ENCODE assay signal across 16 cellular contexts in the genomic region with DNA sequence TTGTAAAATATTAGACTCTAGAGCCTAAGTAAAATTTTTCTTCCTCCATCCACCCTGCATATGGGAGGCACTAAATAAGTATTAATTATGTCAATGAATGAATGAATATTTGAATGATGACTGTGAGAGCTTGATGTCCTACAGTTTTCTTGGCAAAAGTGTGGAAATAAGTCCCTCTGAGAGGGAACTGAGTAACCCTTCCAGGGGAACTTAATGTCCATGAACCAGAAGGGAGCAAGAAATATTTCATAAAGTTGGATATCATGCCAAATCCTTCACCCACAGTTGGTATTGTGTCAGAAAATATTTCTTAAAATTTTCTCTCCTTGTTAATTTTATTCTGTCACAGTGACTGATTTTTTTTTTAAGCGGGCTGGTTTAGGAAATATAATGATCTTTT.
"Had no signal": no experiment of that assay in that cellular context is flagged by ENCODE, and none has a peak within 500 bp of the region (broad histone marks: within the 10 kb centered on the region; RNA-seq: fewer than 3 reads in every experiment).

No MANE protein-coding gene starts in this region.

- H3K27me3 Mint-ChIP-seq: activated CD4-positive, alpha-beta memory T cell treated with anti-CD3 and anti-CD28 coated beads, Interleukin-2, amount 10 ng/mL, durations not matched to agents 7 days and 5 days; activated T-cell treated with anti-CD3 and anti-CD28 coated beads, Interleukin-2, amount 50 U/mL, for 24 hours; brain; stimulated activated naive CD8-positive, alpha-beta T cell treated with anti-CD3 and anti-CD28 coated beads, Interleukin-15, Interleukin-2, amounts not matched to agents 100 ng/mL and 50 ng/mL, for 24 hours had no signal

- H3K9me3 ChIP-seq: pancreas had no signal

- H3K4me1 Mint-ChIP-seq: activated CD4-positive, alpha-beta memory T cell treated with anti-CD3 and anti-CD28 coated beads, Interleukin-2, amount 10 ng/mL, durations not matched to agents 7 days and 5 days had no signal

- ATAC-seq: left colon, pancreas, SK-N-SH treated with all-trans-retinoic acid at 6 μM for 48 hours had no signal

- H3K4me3 ChIP-seq: pancreas had no signal

- H3K4me3 Mint-ChIP-seq: activated CD4-positive, alpha-beta memory T cell treated with anti-CD3 and anti-CD28 coated beads, Interleukin-2, amount 10 ng/mL, durations not matched to agents 7 days and 5 days; activated T-cell treated with anti-CD3 and anti-CD28 coated beads, Interleukin-2, amount 50 U/mL, for 24 hours; stimulated activated naive CD8-positive, alpha-beta T cell treated with anti-CD3 and anti-CD28 coated beads, Interleukin-15, Interleukin-2, amounts not matched to agents 100 ng/mL and 50 ng/mL, for 24 hours had no signal

- H3K27ac Mint-ChIP-seq: activated CD4-positive, alpha-beta memory T cell treated with anti-CD3 and anti-CD28 coated beads, Interleukin-2, amount 10 ng/mL, durations not matched to agents 7 days and 5 days; activated T-cell treated with anti-CD3 and anti-CD28 coated beads, Interleukin-2, amount 50 U/mL, for 24 hours; stimulated activated naive CD8-positive, alpha-beta T cell treated with anti-CD3 and anti-CD28 coated beads, Interleukin-15, Interleukin-2, amounts not matched to agents 100 ng/mL and 50 ng/mL, for 24 hours had no signal

- DNase-seq: activated CD4-positive, alpha-beta memory T cell treated with anti-CD3 and anti-CD28 coated beads, Interleukin-2, amount 10 ng/mL, durations not matched to agents 7 days and 5 days; activated CD4-positive, alpha-beta T cell treated with anti-CD3 and anti-CD28 coated beads for 4 hours; activated effector memory CD4-positive, alpha-beta T cell treated with Interleukin-2 at 50 U/mL for 16 hours; activated naive CD4-positive, alpha-beta T cell treated with anti-CD3 and anti-CD28 coated beads, Interleukin-2, amount 50 U/mL, for 16 hours; activated T-cell treated with anti-CD3 and anti-CD28 coated beads, Interleukin-2, amount 50 U/mL, for 24 hours; cortex of kidney; effector CD8-positive, alpha-beta T cell; left colon; pancreas; small intestine; stimulated activated CD4-positive, alpha-beta T cell treated with anti-CD3 and anti-CD28 coated beads, Interleukin-4, amount 100 ng/mL, for 4 hours; stimulated activated CD8-positive, alpha-beta memory T cell treated with anti-CD3 and anti-CD28 coated beads, Interleukin-4, amount 100 ng/mL, for 48 hours; T-helper 1 cell had no signal

- H3K27me3 ChIP-seq: pancreas had no signal

- H3K9me3 Mint-ChIP-seq: activated CD4-positive, alpha-beta memory T cell treated with anti-CD3 and anti-CD28 coated beads, Interleukin-2, amount 10 ng/mL, durations not matched to agents 7 days and 5 days; activated T-cell treated with anti-CD3 and anti-CD28 coated beads, Interleukin-2, amount 50 U/mL, for 24 hours; brain; stimulated activated naive CD8-positive, alpha-beta T cell treated with anti-CD3 and anti-CD28 coated beads, Interleukin-15, Interleukin-2, amounts not matched to agents 100 ng/mL and 50 ng/mL, for 24 hours had no signal

- H3K27ac ChIP-seq: pancreas had no signal

- H3K36me3 ChIP-seq: pancreas had no signal
